In the genomic region with DNA sequence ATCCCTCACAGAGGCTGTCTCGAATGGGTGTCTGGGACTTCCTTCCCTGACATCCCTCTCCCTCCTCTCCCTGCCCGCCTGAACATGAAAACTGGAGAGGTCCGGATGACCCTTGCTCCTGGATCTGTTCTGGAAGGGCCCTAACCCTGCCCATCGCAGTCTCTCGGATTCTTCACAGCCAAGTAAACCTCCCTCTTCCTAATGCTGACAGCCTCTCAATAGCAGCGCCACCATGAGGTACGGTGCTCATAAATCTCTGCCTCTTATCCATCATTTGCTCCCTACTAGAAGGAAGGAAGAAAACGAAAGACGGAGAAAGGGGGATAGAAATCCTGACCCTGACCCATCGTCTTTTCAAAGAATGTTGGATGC, we compare ENCODE assay signal across 1 cellular context.
TF ChIP-seq lines count a peak whose summit lies in the region.

No MANE protein-coding gene starts in this region.

TF ChIP-seq in HCT116, 20 proteins besides CTCF, POLR2A, EP300 and RAD21 (continued from another document):
- TF ChIP-seq, protein P1, sequence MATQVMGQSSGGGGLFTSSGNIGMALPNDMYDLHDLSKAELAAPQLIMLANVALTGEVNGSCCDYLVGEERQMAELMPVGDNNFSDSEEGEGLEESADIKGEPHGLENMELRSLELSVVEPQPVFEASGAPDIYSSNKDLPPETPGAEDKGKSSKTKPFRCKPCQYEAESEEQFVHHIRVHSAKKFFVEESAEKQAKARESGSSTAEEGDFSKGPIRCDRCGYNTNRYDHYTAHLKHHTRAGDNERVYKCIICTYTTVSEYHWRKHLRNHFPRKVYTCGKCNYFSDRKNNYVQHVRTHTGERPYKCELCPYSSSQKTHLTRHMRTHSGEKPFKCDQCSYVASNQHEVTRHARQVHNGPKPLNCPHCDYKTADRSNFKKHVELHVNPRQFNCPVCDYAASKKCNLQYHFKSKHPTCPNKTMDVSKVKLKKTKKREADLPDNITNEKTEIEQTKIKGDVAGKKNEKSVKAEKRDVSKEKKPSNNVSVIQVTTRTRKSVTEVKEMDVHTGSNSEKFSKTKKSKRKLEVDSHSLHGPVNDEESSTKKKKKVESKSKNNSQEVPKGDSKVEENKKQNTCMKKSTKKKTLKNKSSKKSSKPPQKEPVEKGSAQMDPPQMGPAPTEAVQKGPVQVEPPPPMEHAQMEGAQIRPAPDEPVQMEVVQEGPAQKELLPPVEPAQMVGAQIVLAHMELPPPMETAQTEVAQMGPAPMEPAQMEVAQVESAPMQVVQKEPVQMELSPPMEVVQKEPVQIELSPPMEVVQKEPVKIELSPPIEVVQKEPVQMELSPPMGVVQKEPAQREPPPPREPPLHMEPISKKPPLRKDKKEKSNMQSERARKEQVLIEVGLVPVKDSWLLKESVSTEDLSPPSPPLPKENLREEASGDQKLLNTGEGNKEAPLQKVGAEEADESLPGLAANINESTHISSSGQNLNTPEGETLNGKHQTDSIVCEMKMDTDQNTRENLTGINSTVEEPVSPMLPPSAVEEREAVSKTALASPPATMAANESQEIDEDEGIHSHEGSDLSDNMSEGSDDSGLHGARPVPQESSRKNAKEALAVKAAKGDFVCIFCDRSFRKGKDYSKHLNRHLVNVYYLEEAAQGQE (IDR thresholded peaks at IDR 0.05; ENCODE audit: low read depth): no peak
- TF ChIP-seq CBX3 (IDR thresholded peaks at IDR 0.05; ENCODE audit: low read depth) (no peak), ELF1 (IDR thresholded peaks at IDR 0.05; ENCODE audit: borderline replicate concordance, low read depth) (no peak), JUND (IDR thresholded peaks at IDR 0.05) (no peak), ZFX (IDR thresholded peaks at IDR 0.05) (no peak), SP1 (IDR thresholded peaks at IDR 0.05; ENCODE audit: low read depth) (no peak), TCF7L2 (IDR thresholded peaks at IDR 0.05; ENCODE audit: borderline replicate concordance, extremely low read depth, insufficient read depth, insufficient read length) (no peak), YY1 (IDR thresholded peaks at IDR 0.05; ENCODE audit: extremely low read depth, insufficient replicate concordance, low read depth, low read length) (no peak), POLR2AphosphoS5 (IDR thresholded peaks at IDR 0.05; ENCODE audit: low read depth, low read length) (no peak), ZNF274 (IDR thresholded peaks at IDR 0.05; ENCODE audit: low read depth, low read length) (no peak), CEBPB (IDR thresholded peaks at IDR 0.05; ENCODE audit: low read depth) (no peak), EZH2 (IDR thresholded peaks at IDR 0.05) (no peak)
- TF ChIP-seq, protein P2, sequence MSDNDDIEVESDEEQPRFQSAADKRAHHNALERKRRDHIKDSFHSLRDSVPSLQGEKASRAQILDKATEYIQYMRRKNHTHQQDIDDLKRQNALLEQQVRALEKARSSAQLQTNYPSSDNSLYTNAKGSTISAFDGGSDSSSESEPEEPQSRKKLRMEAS (IDR thresholded peaks at IDR 0.05): no peak
- TF ChIP-seq, protein P3, sequence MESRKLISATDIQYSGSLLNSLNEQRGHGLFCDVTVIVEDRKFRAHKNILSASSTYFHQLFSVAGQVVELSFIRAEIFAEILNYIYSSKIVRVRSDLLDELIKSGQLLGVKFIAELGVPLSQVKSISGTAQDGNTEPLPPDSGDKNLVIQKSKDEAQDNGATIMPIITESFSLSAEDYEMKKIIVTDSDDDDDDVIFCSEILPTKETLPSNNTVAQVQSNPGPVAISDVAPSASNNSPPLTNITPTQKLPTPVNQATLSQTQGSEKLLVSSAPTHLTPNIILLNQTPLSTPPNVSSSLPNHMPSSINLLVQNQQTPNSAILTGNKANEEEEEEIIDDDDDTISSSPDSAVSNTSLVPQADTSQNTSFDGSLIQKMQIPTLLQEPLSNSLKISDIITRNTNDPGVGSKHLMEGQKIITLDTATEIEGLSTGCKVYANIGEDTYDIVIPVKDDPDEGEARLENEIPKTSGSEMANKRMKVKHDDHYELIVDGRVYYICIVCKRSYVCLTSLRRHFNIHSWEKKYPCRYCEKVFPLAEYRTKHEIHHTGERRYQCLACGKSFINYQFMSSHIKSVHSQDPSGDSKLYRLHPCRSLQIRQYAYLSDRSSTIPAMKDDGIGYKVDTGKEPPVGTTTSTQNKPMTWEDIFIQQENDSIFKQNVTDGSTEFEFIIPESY (IDR thresholded peaks at IDR 0.05; ENCODE audit: extremely low read depth, insufficient replicate concordance, low read length): no peak
